In genomic region chr1:204358605-204359004, GRCh38 we compare ENCODE assay signal across 18 cellular contexts. TPM values are rescaled to one million over a fixed set of nuclear protein-coding genes. Genes with fewer than 3 reads are reported as not detected.
DNase-seq lines count a peak whose midpoint lies in the region; ATAC-seq and TF ChIP-seq lines count a peak whose summit lies in the region.
"Had no signal": no experiment of that assay in that cellular context is flagged by ENCODE, and none has a peak within 500 bp of the region (broad histone marks: within the 10 kb centered on the region; RNA-seq: fewer than 3 reads in every experiment).

No MANE protein-coding gene starts in this region.

- H3K27me3 ChIP-seq in H7 (ENCODE audit: control insufficient read depth, insufficient read depth, low read length) (peaks cover 10% of the 10 kb centered on the region), SJCRH30 (no peaks in the 10 kb centered on the region; the same call in 1 of the 2 replicates), iPS-20b (ENCODE audit: insufficient read depth, low read length) (peaks cover 17% of the 10 kb centered on the region), sigmoid colon (peaks cover 4 to 21% (median 9%) of the 10 kb centered on the region in 3 donors)
- H3K27me3 ChIP-seq: colonic mucosa had no signal

- no peak for TF ChIP-seq POLR2A in sigmoid colon (IDR thresholded peaks at IDR 0.05)

- intact Hi-C loops in sigmoid colon (cut with DNase I) = no loop called here

- TF ChIP-seq CTCF in sigmoid colon (IDR thresholded peaks at IDR 0.05) = no peak

- H3K9me3 ChIP-seq in SJCRH30 (replicated peaks) = no peaks in the 10 kb centered on the region
- no peaks in the 10 kb centered on the region for H3K9me3 ChIP-seq in iPS-20b (ENCODE audit: insufficient read depth, low read depth, low read length)
- H3K9me3 ChIP-seq in sigmoid colon = no peaks in the 10 kb centered on the region
- H3K9me3 ChIP-seq: colonic mucosa, left lung had no signal

- H3K4me1 ChIP-seq in SJCRH30 = peaks cover 31% of the 10 kb centered on the region
- peaks cover 12% of the 10 kb centered on the region; the same call in 1 of the 2 replicates for H3K4me1 ChIP-seq in iPS-20b (ENCODE audit: insufficient read depth, low read length)
- peaks cover 0 to 16% (median 14%) of the 10 kb centered on the region in 4 donors for H3K4me1 ChIP-seq in sigmoid colon
- H3K4me1 ChIP-seq: colonic mucosa, parathyroid adenoma had no signal

- H3K27ac ChIP-seq in SJCRH30 = no peak overlapping the region
- H3K27ac ChIP-seq in iPS-20b (ENCODE audit: low read length) = no peak overlapping the region
- no peak overlapping the region for H3K27ac ChIP-seq in sigmoid colon
- H3K27ac ChIP-seq: colonic mucosa, left lung, parathyroid adenoma, RWPE1, skin epidermis had no signal

- TF ChIP-seq EP300 in sigmoid colon (IDR thresholded peaks at IDR 0.05) = no peak

- H3K4me3 ChIP-seq in H7 (ENCODE audit: insufficient read depth, low read depth, low read length) = no peak overlapping the region
- H3K4me3 ChIP-seq in SJCRH30 = peak overlapping the region; percentile 30
- H3K4me3 ChIP-seq in iPS-20b (ENCODE audit: low read length) = peak overlapping the region; percentile 47; the same call in 1 of the 2 replicates
- H3K4me3 ChIP-seq in sigmoid colon = peak overlapping the region in 1 of 4 donors; percentile 16
- H3K4me3 ChIP-seq: colonic mucosa, GM12878, left lung, skin epidermis had no signal

- DNase-seq in H7 (peak; percentile 50), SJCRH30 (peak; percentile 31 to 37), sigmoid colon (peak; percentile 41), DMS79 (lab: John Stamatoyannopoulos, UW) (no peak), NCI-H510A treated with DMSO at 0.1 percent for 48 hours (lab: John Stamatoyannopoulos, UW) (no peak)
- DNase-seq: activated naive CD4-positive, alpha-beta T cell treated with anti-CD3 and anti-CD28 coated beads, Interleukin-2, amount 10 ng/mL, durations not matched to agents 7 days and 5 days; colonic mucosa; GDM1; left lung; NCI-H1105; NCI-H226; stimulated activated CD4-positive, alpha-beta T cell treated with anti-CD3 and anti-CD28 coated beads, Interleukin-4, amount 100 ng/mL, for 1 hour had no signal

- no peak overlapping the region for H3K9ac ChIP-seq in iPS-20b (ENCODE audit: low read depth, low read length)
- H3K9ac ChIP-seq: parathyroid adenoma had no signal

- ATAC-seq in HG03108 (IDR thresholded peaks at IDR 0.05; ENCODE audit: unreplicated experiment) = no peak
- ATAC-seq: GM12878, left lung had no signal

- H3K36me3 ChIP-seq in H7 (replicated peaks; ENCODE audit: control insufficient read depth, insufficient read depth, low read length) = no peaks in the 10 kb centered on the region
- no peaks in the 10 kb centered on the region for H3K36me3 ChIP-seq in SJCRH30
- no peaks in the 10 kb centered on the region for H3K36me3 ChIP-seq in iPS-20b (ENCODE audit: insufficient read depth, low read depth, low read length)
- H3K36me3 ChIP-seq in sigmoid colon = no peaks in the 10 kb centered on the region
- H3K36me3 ChIP-seq: colonic mucosa, left lung had no signal

- WGBS in sigmoid colon, 2 donors = 64 to 79% methylated on average over 5 of the region's 5 CpGs

RNA-seq across cellular contexts. Expression of gene PLEKHA6, which starts 1.1 kb away (rescaled TPM):
- total RNA-seq in H7 (2014; rRNA removed; shearing (Covaris generic)) = 3.0 and 5.1 TPM in 2 replicates
- 1.2 and 1.5 TPM in 2 replicates for total RNA-seq in SJCRH30 (2014; rRNA removed; shearing (Covaris generic))
- total RNA-seq in sigmoid colon = 10 to 100 TPM in 1 of 4 donors, 1 to 10 TPM in 3; 5.6 to 15.0 (median 8.5) TPM
- polyA plus RNA-seq in sigmoid colon = 10 to 100 TPM; 22.2 to 58.7 (median 40.5) TPM

RNA-seq across cellular contexts. Expression of gene PPP1R15B, which starts 53.0 kb away (rescaled TPM):
- 37.1 and 40.6 TPM in 2 replicates for total RNA-seq in H7 (2014; rRNA removed; shearing (Covaris generic))
- 67.6 and 71.4 TPM in 2 replicates for total RNA-seq in SJCRH30 (2014; rRNA removed; shearing (Covaris generic))
- total RNA-seq in sigmoid colon = 10 to 100 TPM; 40.0 to 44.7 (median 42.9) TPM
- polyA plus RNA-seq in sigmoid colon = 10 to 100 TPM in 1 of 3 donors, 1 to 10 TPM in 2; 9.0 to 31.3 (median 9.5) TPM

Comparison
In these comparisons a context has a peak if more than half of its experiments do, and no peak if none do; other contexts are left out.
1. DNase-seq: peak in H7 (single experiment), SJCRH30 (2 of 2) and sigmoid colon (single experiment); none in DMS79 (single experiment) and NCI-H510A treated with DMSO at 0.1 percent for 48 hours (single experiment).